ENCODE assay signal across 8 cellular contexts in the genomic region with DNA sequence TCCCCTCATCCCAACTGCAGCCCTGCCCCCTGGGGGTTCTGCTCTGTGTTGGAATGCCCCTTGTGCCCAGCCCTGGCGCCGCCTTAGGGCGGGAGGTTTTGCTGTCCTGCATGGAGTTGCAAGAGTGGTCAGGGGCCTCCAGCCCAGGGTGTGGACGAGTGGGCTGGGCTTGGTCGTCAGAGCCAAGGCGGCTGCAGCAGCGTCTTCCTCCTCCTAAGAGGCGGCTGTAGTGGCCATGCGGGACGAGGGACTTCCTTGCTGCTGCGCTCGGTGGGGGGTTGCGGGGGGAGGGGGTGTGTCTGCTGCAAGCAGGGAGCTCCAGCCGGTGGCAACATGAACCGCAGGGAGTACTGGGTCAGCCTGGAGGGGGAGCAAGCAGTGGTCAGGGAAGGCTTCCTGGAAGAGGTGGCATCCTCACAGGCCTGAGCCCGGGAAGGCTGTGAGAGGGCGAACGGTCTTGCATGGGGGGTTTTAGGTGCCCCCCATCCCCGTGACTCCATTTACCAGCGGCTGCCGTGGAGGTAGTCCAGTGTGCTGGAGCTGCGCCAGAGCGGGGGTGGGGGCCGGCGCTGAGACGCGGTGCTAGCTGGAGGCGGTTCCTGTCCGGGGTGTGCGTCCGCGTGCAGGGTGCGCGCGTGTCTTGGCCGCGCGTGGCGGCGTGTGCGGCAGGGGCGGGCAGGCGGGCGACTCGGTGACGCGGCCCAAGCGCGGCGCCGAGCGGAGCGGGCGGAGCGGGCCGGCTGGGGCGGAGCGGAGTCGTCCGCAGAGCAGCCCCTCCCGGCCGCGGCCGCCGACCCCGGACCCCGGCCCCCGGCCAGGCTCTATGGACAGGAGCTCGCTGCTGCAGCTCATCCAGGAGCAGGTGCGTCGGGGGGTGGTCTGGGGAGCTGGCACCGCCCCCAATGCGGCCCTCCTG. TPM values are rescaled to one million over a fixed set of nuclear protein-coding genes. Genes with fewer than 3 reads are reported as not detected.
DNase-seq lines count a peak whose midpoint lies in the region; ATAC-seq and TF ChIP-seq lines count a peak whose summit lies in the region.

TSS of gene RHBDL1 (plus strand) at position 704 of the 916 bp plus-strand sequence. CDS start at position 824, 120 bp downstream.

- H3K36me3 Mint-ChIP-seq in neural crest cell (ENCODE audit: low read depth): no peaks in the 10 kb centered on the region

- H3K27me3 Mint-ChIP-seq in neural crest cell (ENCODE audit: low read depth): peaks cover 14% of the 10 kb centered on the region

- no peak for TF ChIP-seq CTCF in NB4 (IDR thresholded peaks at IDR 0.05; ENCODE audit: low read depth, low read length)
- TF ChIP-seq CTCF in epithelial cell of esophagus (IDR thresholded peaks at IDR 0.05; ENCODE audit: insufficient read depth, low read depth, low read length, missing control alignments): no peak
- TF ChIP-seq CTCF in neural crest cell (conservative IDR thresholded peaks at IDR 0.05): no peak

- TF ChIP-seq POLR2A in NB4 (IDR thresholded peaks at IDR 0.05; ENCODE audit: extremely low read depth, insufficient read length): no peak

- H3K27ac Mint-ChIP-seq in neural crest cell (ENCODE audit: unreplicated experiment): no peak within 1 kb of the TSS

- H3K4me3 ChIP-seq in NB4 (ENCODE audit: low read depth, low read length) (no peak within 1 kb of the TSS), epithelial cell of esophagus (ENCODE audit: low read length) (peak within 1 kb of the TSS; percentile 31)

- ATAC-seq in HG03457 (IDR thresholded peaks at IDR 0.05; ENCODE audit: unreplicated experiment): no peak
- ATAC-seq in esophagus mucosa: no peak

- H3K4me3 Mint-ChIP-seq in neural crest cell: peak within 1 kb of the TSS; percentile 81

- DNase-seq in COLO668 (lab: John Stamatoyannopoulos, UW; ENCODE audit: unreplicated experiment): peak; percentile 41
- peak; percentile 49 for DNase-seq in NB4 (ENCODE audit: low read depth)
- DNase-seq in epithelial cell of esophagus (ENCODE audit: low read depth): no peak
- DNase-seq in neural crest cell (ENCODE audit: low read depth, low spot score): no peak
- no peak for DNase-seq in SIG-M5 (lab: John Stamatoyannopoulos, UW)
- no peak for DNase-seq in kidney glomerular epithelial cell (lab: John Stamatoyannopoulos, UW)

- no peaks in the 10 kb centered on the region for H3K9me3 Mint-ChIP-seq in neural crest cell

- H3K4me1 Mint-ChIP-seq in neural crest cell: peaks cover 7% of the 10 kb centered on the region

RNA-seq across cellular contexts. Expression of gene RHBDL1, which starts in this region (rescaled TPM):
- total RNA-seq in neural crest cell (3.0 and 3.1 TPM in 2 replicates), esophagus mucosa (1.0 TPM)

Comparison
In these comparisons a context has a peak if more than half of its experiments do, and no peak if none do; other contexts are left out.
1. DNase-seq: peak in COLO668 (single experiment) and NB4 (single experiment); none in epithelial cell of esophagus (single experiment), neural crest cell (single experiment), SIG-M5 (single experiment) and kidney glomerular epithelial cell (single experiment).